Comparison of ENCODE assay signal across 30 cellular contexts in the genomic region with DNA sequence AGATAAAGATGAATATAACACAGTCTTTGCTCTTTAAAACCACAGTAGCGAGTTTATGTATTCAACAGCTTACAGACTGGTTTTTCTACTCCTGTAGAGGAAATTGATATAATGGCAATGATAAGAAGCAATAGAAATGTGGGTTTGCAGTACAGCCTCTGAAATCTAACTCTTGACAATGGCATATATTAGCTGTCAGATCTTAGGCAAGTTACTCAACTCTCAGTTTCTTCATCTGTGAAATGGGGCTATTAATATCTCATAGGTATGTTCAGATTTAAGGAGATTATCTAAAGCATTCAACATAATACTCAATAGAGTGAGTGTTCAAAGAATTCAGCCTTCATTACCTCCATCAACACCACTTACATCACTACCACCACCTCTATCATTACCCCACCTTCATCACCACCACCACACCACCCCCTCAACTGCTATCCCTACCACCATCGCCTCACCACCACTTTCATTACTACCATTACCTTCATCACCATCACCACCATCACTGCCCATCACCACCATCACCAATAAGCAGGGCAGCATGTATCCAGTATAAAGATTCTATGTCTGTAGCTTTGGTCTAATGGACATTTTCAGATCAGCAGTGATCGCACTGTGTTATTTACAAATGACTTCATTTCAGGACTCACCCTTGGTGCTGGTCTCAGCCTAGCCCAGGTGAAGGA. TPM values are rescaled to one million over a fixed set of nuclear protein-coding genes. Genes with fewer than 3 reads are reported as not detected.
A peak's percentile ranks its signal among the peaks of the same experiment; 100 is the strongest.
DNase-seq lines count a peak whose midpoint lies in the region; ATAC-seq and TF ChIP-seq lines count a peak whose summit lies in the region.
"Had no signal": no experiment of that assay in that cellular context is flagged by ENCODE, and none has a peak within 500 bp of the region (broad histone marks: within the 10 kb centered on the region; RNA-seq: fewer than 3 reads in every experiment).

No MANE protein-coding gene starts in this region.

- peaks cover 39% of the 10 kb centered on the region for H3K4me1 ChIP-seq in GM23248 (ENCODE audit: insufficient read depth)
- H3K4me1 ChIP-seq in SK-N-SH (ENCODE audit: control insufficient read depth in 1 of 2, insufficient read depth in 2 of 2, low read depth in 1 of 2, low read length in 1 of 2): peaks cover 0 to 11% of the 10 kb centered on the region in 2 experiments; a peak in 2 of 4 replicates
- H3K4me1 ChIP-seq in skeletal muscle satellite cell (ENCODE audit: control insufficient read depth, insufficient read depth, low read length): peaks cover 41% of the 10 kb centered on the region
- H3K4me1 ChIP-seq in right cardiac atrium (ENCODE audit: control insufficient read depth, insufficient read depth, low read length): no peaks in the 10 kb centered on the region
- H3K4me1 ChIP-seq in SJCRH30: peaks cover 19% of the 10 kb centered on the region
- H3K4me1 ChIP-seq: BLaER1, heart left ventricle, neural progenitor cell, prostate gland, thyroid gland had no signal

- TF ChIP-seq RAD21 in SK-N-SH (IDR thresholded peaks at IDR 0.05; ENCODE audit: low read length): no peak

- H3K9ac ChIP-seq in GM23248 (no peak overlapping the region), SK-N-SH (no peak overlapping the region), skeletal muscle satellite cell (ENCODE audit: low read depth, low read length) (no peak overlapping the region)
- H3K9ac ChIP-seq: BLaER1, neural progenitor cell had no signal

- H3K27ac ChIP-seq in GM23248 (peak overlapping the region; percentile 58), SK-N-SH (ENCODE audit: low read depth in 2 of 2, low read length in 1 of 2) (peak overlapping the region in 1 of 2 experiments; percentile 79; a peak in 2 of 4 replicates), epithelial cell of prostate (peak overlapping the region; percentile 85), right cardiac atrium (ENCODE audit: low read length) (no peak overlapping the region), coronary artery (peak overlapping the region in 1 of 2 donors; percentile 39), SJCRH30 (no peak overlapping the region)
- H3K27ac ChIP-seq: BLaER1, foreskin keratinocyte, heart left ventricle, neural progenitor cell, prostate gland, thyroid gland had no signal

- no peaks in the 10 kb centered on the region for H3K9me3 ChIP-seq in GM23248 (ENCODE audit: low read depth)
- H3K9me3 ChIP-seq in SK-N-SH: no peaks in the 10 kb centered on the region; the same call in 1 of the 2 replicates
- H3K9me3 ChIP-seq in skeletal muscle satellite cell (replicated peaks; ENCODE audit: low read length): no peaks in the 10 kb centered on the region
- no peaks in the 10 kb centered on the region for H3K9me3 ChIP-seq in right cardiac atrium (ENCODE audit: control insufficient read depth, low read length)
- peaks cover 6% of the 10 kb centered on the region; the same call in 1 of the 2 replicates for H3K9me3 ChIP-seq in SJCRH30 (replicated peaks)
- H3K9me3 ChIP-seq: prostate gland, thyroid gland had no signal

- 53 to 59% methylated on average over 3 of the region's 3 CpGs for WGBS in GM23248 (ENCODE audit: low coverage in 1 of 2, low lambda C conversion rate in 2 of 2, missing lambda C conversion rate in 2 of 2), 2 experiments
- 66% methylated on average over 3 of the region's 3 CpGs for WGBS in SK-N-SH (ENCODE audit: low lambda C conversion rate)
- 74% methylated on average over 3 of the region's 3 CpGs for WGBS in right cardiac atrium

- no peak for ATAC-seq in right cardiac atrium
- ATAC-seq: activated CD4-positive, alpha-beta T cell treated with anti-CD3 and anti-CD28 coated beads for 36 hours; effector memory CD8-positive, alpha-beta T cell; stimulated activated naive CD8-positive, alpha-beta T cell treated with anti-CD3 and anti-CD28 coated beads, Interleukin-15, amount 100 ng/mL, for 72 hours had no signal

- H3F3A ChIP-seq in GM23248 (ENCODE audit: insufficient read depth): peaks cover 34% of the 10 kb centered on the region
- H3F3A ChIP-seq in SK-N-SH (replicated peaks; ENCODE audit: insufficient read depth): peaks cover 17% of the 10 kb centered on the region

- no peak for DNase-seq in GM23248
- DNase-seq in SK-N-SH: no peak
- no peak for DNase-seq in epithelial cell of prostate (ENCODE audit: low read depth, low spot score)
- DNase-seq in right cardiac atrium: no peak
- DNase-seq in activated naive CD4-positive, alpha-beta T cell (lab: John Stamatoyannopoulos, UW): no peak
- no peak for DNase-seq in coronary artery (ENCODE audit: low spot score)
- DNase-seq in SJCRH30: no peak
- DNase-seq: activated CD4-positive, alpha-beta T cell treated with anti-CD3 and anti-CD28 coated beads for 36 hours; activated CD8-positive, alpha-beta memory T cell treated with anti-CD3 and anti-CD28 coated beads for 24 hours; activated gamma-delta T cell treated with Interleukin-2 at 50 U/mL for 16 hours; activated T-cell treated with anti-CD3 and anti-CD28 coated beads, Interleukin-2, amount 50 U/mL, for 1 hour; DMS79; effector memory CD8-positive, alpha-beta T cell; GDM1; heart left ventricle; KG1; MM.1S; NCI-H1436; NCI-H345; NCI-H774; RPMI8226; stimulated activated naive CD8-positive, alpha-beta T cell treated with anti-CD3 and anti-CD28 coated beads, Interleukin-15, amount 100 ng/mL, for 72 hours; T-helper 2 cell; thyroid gland had no signal

- CTCF ChIA-PET in SK-N-SH (lab: Yijun Ruan, JAX): interaction anchor here (1.6 kb wide), 1 partner anchor 94 kb away, joined by 4 read pairs; no protein-coding TSS in a partner anchor

- H2AFZ ChIP-seq in GM23248 (no peak overlapping the region), SK-N-SH (ENCODE audit: low read depth) (no peak overlapping the region; the same call in 1 of the 2 replicates)
- H2AFZ ChIP-seq: neural progenitor cell had no signal

- H3K4me2 ChIP-seq in GM23248 (ENCODE audit: unreplicated experiment) (peak overlapping the region; percentile 92), SK-N-SH (peak overlapping the region; percentile 41), skeletal muscle satellite cell (ENCODE audit: low read length) (peak overlapping the region; percentile 77)
- H3K4me2 ChIP-seq: BLaER1, neural progenitor cell had no signal

- TF ChIP-seq CTCF in SK-N-SH (IDR thresholded peaks at IDR 0.05): no peak
- no peak for TF ChIP-seq CTCF in coronary artery (IDR thresholded peaks at IDR 0.05)

- intact Hi-C loops in right cardiac atrium (cut with DNase I): no loop called here

- H3K4me3 ChIP-seq in GM23248 (no peak overlapping the region), SK-N-SH (ENCODE audit: low read depth in 2 of 2, low read length in 1 of 2) (peak overlapping the region in 1 of 2 experiments; percentile 41; a peak in 1 of 4 replicates), skeletal muscle satellite cell (ENCODE audit: low read length) (peak overlapping the region; percentile 30), right cardiac atrium (ENCODE audit: low read length) (no peak overlapping the region), coronary artery (no peak overlapping the region), SJCRH30 (no peak overlapping the region)
- H3K4me3 ChIP-seq: BLaER1, heart left ventricle, lung, neural progenitor cell, prostate gland, thyroid gland had no signal

- H3K27me3 ChIP-seq in GM23248 (replicated peaks; ENCODE audit: insufficient read depth) (no peaks in the 10 kb centered on the region), SK-N-SH (ENCODE audit: insufficient read depth) (no peaks in the 10 kb centered on the region), skeletal muscle satellite cell (ENCODE audit: control insufficient read depth, insufficient read depth, low read length) (no peaks in the 10 kb centered on the region), right cardiac atrium (ENCODE audit: control insufficient read depth, insufficient read depth) (no peaks in the 10 kb centered on the region), SJCRH30 (no peaks in the 10 kb centered on the region)
- H3K27me3 ChIP-seq: BLaER1, foreskin keratinocyte, heart left ventricle, neural progenitor cell, thyroid gland had no signal

- H4K20me1 ChIP-seq in GM23248 (ENCODE audit: insufficient read depth) (no peaks in the 10 kb centered on the region), SK-N-SH (ENCODE audit: insufficient read depth) (no peaks in the 10 kb centered on the region)
- H4K20me1 ChIP-seq: BLaER1 had no signal

- TF ChIP-seq EP300 in SK-N-SH (IDR thresholded peaks at IDR 0.05; ENCODE audit: borderline replicate concordance in 1 of 2, low read depth in 1 of 2, low read length in 1 of 2): no peak

- POLR2A ChIA-PET in SK-N-SH (lab: Yijun Ruan, JAX): no interaction called here

- in situ Hi-C loops in GM23248 (cut with MboI): no loop called here

- H3K79me2 ChIP-seq in GM23248 (ENCODE audit: insufficient read depth) (peaks cover 14% of the 10 kb centered on the region; the same call in 1 of the 2 replicates), SK-N-SH (ENCODE audit: insufficient read depth) (no peaks in the 10 kb centered on the region)

- peaks cover 3% of the 10 kb centered on the region; the same call in 1 of the 2 replicates for H3K36me3 ChIP-seq in GM23248 (ENCODE audit: low read depth)
- H3K36me3 ChIP-seq in SK-N-SH (replicated peaks in 1 of 2; ENCODE audit: control insufficient read depth in 1 of 2, insufficient read depth in 2 of 2, low read length in 1 of 2): no peaks in the 10 kb centered on the region
- H3K36me3 ChIP-seq in skeletal muscle satellite cell (ENCODE audit: insufficient read depth, low read length): peaks cover 16% of the 10 kb centered on the region
- no peaks in the 10 kb centered on the region for H3K36me3 ChIP-seq in SJCRH30
- H3K36me3 ChIP-seq: BLaER1, neural progenitor cell, prostate gland, thyroid gland had no signal

- H3K9me2 ChIP-seq in GM23248 (ENCODE audit: insufficient read depth) (no peaks in the 10 kb centered on the region), SK-N-SH (no peaks in the 10 kb centered on the region)

TF ChIP-seq in SK-N-SH, 30 proteins besides CTCF, POLR2A, EP300 and RAD21 (continues in another document):
- TF ChIP-seq RXRA (IDR thresholded peaks at IDR 0.05; ENCODE audit: borderline replicate concordance, low read depth) (no peak), TAF1 (IDR thresholded peaks at IDR 0.05; ENCODE audit: borderline replicate concordance, low read depth, low read length) (no peak), FOXM1 (IDR thresholded peaks at IDR 0.05; ENCODE audit: low read depth) (no peak), RCOR1 (IDR thresholded peaks at IDR 0.05; ENCODE audit: low read length) (no peak)
- TF ChIP-seq, protein P1, sequence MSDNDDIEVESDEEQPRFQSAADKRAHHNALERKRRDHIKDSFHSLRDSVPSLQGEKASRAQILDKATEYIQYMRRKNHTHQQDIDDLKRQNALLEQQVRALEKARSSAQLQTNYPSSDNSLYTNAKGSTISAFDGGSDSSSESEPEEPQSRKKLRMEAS (IDR thresholded peaks at IDR 0.05; ENCODE audit: low read depth): no peak

RNA-seq across cellular contexts. Expression of a gene that starts 22.7 kb away (rescaled TPM):
- 46.0 and 47.9 TPM in 2 replicates for total RNA-seq in GM23248 (2014; rRNA removed; shearing (Covaris generic))
- polyA plus RNA-seq in GM23248 (2016; fragmentation: Nextera tagmentation; extraction: Ambion mirVana) (18.9 and 20.5 TPM in 2 replicates), SK-N-SH (2012; rRNA removed) (3.3 and 4.6 TPM in 2 replicates), right cardiac atrium (7.2 TPM)
- 3.7 and 3.8 TPM in 2 replicates for polyA plus RNA-seq in SK-N-SH (2012; cell fraction: cytosol; rRNA removed)
- 2.2 and 3.9 TPM in 2 replicates for polyA plus RNA-seq in SK-N-SH (2012; cell fraction: nucleus; rRNA removed)
- 150 and 223 TPM in 2 replicates for total RNA-seq in skeletal muscle satellite cell (2012; rRNA removed)
- 10 to 100 TPM in 3 of 4 donors, 1 to 10 TPM in 1; 8.5 to 36.0 (median 18.6) TPM for total RNA-seq in right cardiac atrium
- total RNA-seq in SJCRH30 (2014; rRNA removed; shearing (Covaris generic)): 0.23 and 0.57 TPM in 2 replicates

Comparison
In these comparisons a context has a peak if more than half of its experiments do, and no peak if none do; other contexts are left out.
1. H3K27ac ChIP-seq: peak in GM23248 (single experiment) and epithelial cell of prostate (single experiment); none in right cardiac atrium (single experiment) and SJCRH30 (single experiment).
2. H3K4me2 ChIP-seq: peak in every context shown above with its lines; median percentile 92 in GM23248; 77 in skeletal muscle satellite cell; 41 in SK-N-SH.